ENCODE assay signal across 16 cellular contexts in genomic region chr19:10848208-10848843, GRCh38.
DNase-seq lines count a peak whose midpoint lies in the region; ATAC-seq and TF ChIP-seq lines count a peak whose summit lies in the region.
"Had no signal": no experiment of that assay in that cellular context is flagged by ENCODE, and none has a peak within 500 bp of the region (broad histone marks: within the 10 kb centered on the region; RNA-seq: fewer than 3 reads in every experiment).

Gene C19orf38, plus strand, starts transcription at chr19:10848415. Its CDS starts 94 bp downstream, at chr19:10848509.

- peak; percentile 67 for ATAC-seq in activated naive CD8-positive, alpha-beta T cell treated with anti-CD3 and anti-CD28 coated beads, Interleukin-2, amount 50 U/mL, for 24 hours
- ATAC-seq: A549 had no signal

- peak within 1 kb of the TSS; percentile 57 for H3K27ac Mint-ChIP-seq in T-helper 2 cell treated with Interferon-gamma antibody and Interleukin-4, amounts not matched to agents 5 μg/mL and 100 μg/mL, for 36 hours
- H3K27ac Mint-ChIP-seq in activated naive CD8-positive, alpha-beta T cell treated with anti-CD3 and anti-CD28 coated beads, Interleukin-2, amount 50 U/mL, for 24 hours = no peak within 1 kb of the TSS

- no peak for TF ChIP-seq CTCF in neutrophil (IDR thresholded peaks at IDR 0.05)

- no peaks in the 10 kb centered on the region for H3K9me3 ChIP-seq in neutrophil
- H3K9me3 ChIP-seq: A549 had no signal

- H3K27me3 ChIP-seq in neutrophil = no peaks in the 10 kb centered on the region

- H3K36me3 ChIP-seq in neutrophil = peaks cover 30% of the 10 kb centered on the region

- H3K4me1 ChIP-seq in neutrophil (ENCODE audit: control insufficient read depth in 1 of 2, insufficient read depth in 1 of 2, low read depth in 1 of 2, low read length in 1 of 2) = peaks cover 43 to 44% of the 10 kb centered on the region in 2 experiments
- H3K4me1 ChIP-seq: A549, parathyroid adenoma had no signal

- peaks cover 6% of the 10 kb centered on the region for H3K4me1 Mint-ChIP-seq in T-helper 2 cell treated with Interferon-gamma antibody and Interleukin-4, amounts not matched to agents 5 μg/mL and 100 μg/mL, for 36 hours (ENCODE audit: low read depth)
- H3K4me1 Mint-ChIP-seq in activated naive CD8-positive, alpha-beta T cell treated with anti-CD3 and anti-CD28 coated beads, Interleukin-2, amount 50 U/mL, for 24 hours = peaks cover 10% of the 10 kb centered on the region

- H3K9me3 Mint-ChIP-seq in T-helper 2 cell treated with Interferon-gamma antibody and Interleukin-4, amounts not matched to agents 5 μg/mL and 100 μg/mL, for 36 hours = peaks cover 6% of the 10 kb centered on the region
- no peaks in the 10 kb centered on the region for H3K9me3 Mint-ChIP-seq in activated naive CD8-positive, alpha-beta T cell treated with anti-CD3 and anti-CD28 coated beads, Interleukin-2, amount 50 U/mL, for 24 hours

- no peak for DNase-seq in T-helper 2 cell treated with Interferon-gamma antibody and Interleukin-4, amounts not matched to agents 5 μg/mL and 100 μg/mL, for 36 hours (ENCODE audit: low spot score)
- DNase-seq in T-helper 2 cell = no peak
- DNase-seq in KBM-7 = peak; percentile 46
- no peak for DNase-seq in activated naive CD8-positive, alpha-beta T cell treated with anti-CD3 and anti-CD28 coated beads, Interleukin-2, amount 50 U/mL, for 24 hours
- no peak for DNase-seq in HK-2 (ENCODE audit: unreplicated experiment)
- no peak for DNase-seq in activated effector memory CD4-positive, alpha-beta T cell treated with anti-CD3 and anti-CD28 coated beads, Interleukin-2, amount 50 U/mL, for 16 hours
- no peak for DNase-seq in DMS153 (lab: John Stamatoyannopoulos, UW)
- DNase-seq: activated CD8-positive, alpha-beta memory T cell treated with anti-CD3 and anti-CD28 coated beads, Interleukin-2, amount 50 U/mL, for 48 hours; cerebellar nuclear complex; H9; kidney; trophoblast cell had no signal

- in situ Hi-C loops in KBM-7 (cut with MboI; ENCODE audit: low pct_unique_long_range_greater_than_20kb, low sequenced_read_pairs) = no loop called here

- H3K4me3 Mint-ChIP-seq in T-helper 2 cell treated with Interferon-gamma antibody and Interleukin-4, amounts not matched to agents 5 μg/mL and 100 μg/mL, for 36 hours = peak within 1 kb of the TSS; percentile 55
- H3K4me3 Mint-ChIP-seq in activated naive CD8-positive, alpha-beta T cell treated with anti-CD3 and anti-CD28 coated beads, Interleukin-2, amount 50 U/mL, for 24 hours = peak within 1 kb of the TSS; percentile 39

- peak within 1 kb of the TSS; percentile 86 for H3K27ac ChIP-seq in neutrophil
- H3K27ac ChIP-seq: A549, parathyroid adenoma, SK-N-MC had no signal

- H3K36me3 Mint-ChIP-seq in T-helper 2 cell treated with Interferon-gamma antibody and Interleukin-4, amounts not matched to agents 5 μg/mL and 100 μg/mL, for 36 hours (ENCODE audit: low read depth) = peaks cover 4% of the 10 kb centered on the region
- peaks cover 2% of the 10 kb centered on the region for H3K36me3 Mint-ChIP-seq in activated naive CD8-positive, alpha-beta T cell treated with anti-CD3 and anti-CD28 coated beads, Interleukin-2, amount 50 U/mL, for 24 hours (ENCODE audit: low read depth)

- peak within 1 kb of the TSS; percentile 71 for H3K4me3 ChIP-seq in neutrophil (ENCODE audit: low read depth in 1 of 2, low read length in 1 of 2)
- H3K4me3 ChIP-seq: A549, SK-N-MC had no signal

- H3K27me3 Mint-ChIP-seq in T-helper 2 cell treated with Interferon-gamma antibody and Interleukin-4, amounts not matched to agents 5 μg/mL and 100 μg/mL, for 36 hours (ENCODE audit: low read depth) = no peaks in the 10 kb centered on the region
- H3K27me3 Mint-ChIP-seq in activated naive CD8-positive, alpha-beta T cell treated with anti-CD3 and anti-CD28 coated beads, Interleukin-2, amount 50 U/mL, for 24 hours = peaks cover 3% of the 10 kb centered on the region
